Comparison of ENCODE assay signal across 21 cellular contexts in the genomic region with DNA sequence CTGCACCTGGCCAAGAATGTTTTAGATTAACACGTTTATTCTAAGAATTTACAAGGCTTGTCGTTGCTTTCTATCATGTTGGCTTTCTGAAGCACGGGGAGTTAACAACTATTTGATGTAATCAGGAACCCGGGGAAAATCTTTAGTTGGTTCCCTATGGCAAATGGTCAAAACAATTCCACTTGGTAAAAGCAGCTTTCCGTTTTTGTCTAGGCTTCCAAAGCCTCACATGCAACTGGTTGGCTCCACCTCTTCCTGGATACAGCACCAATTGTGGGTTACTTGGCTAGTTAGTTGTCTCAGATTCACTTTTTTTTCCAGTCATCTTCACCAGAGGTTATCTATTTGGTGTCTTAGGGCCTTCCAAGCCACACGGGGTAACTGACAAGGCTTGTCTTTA. TPM values are rescaled to one million over a fixed set of nuclear protein-coding genes. Genes with fewer than 3 reads are reported as not detected.
"Had no signal": no experiment of that assay in that cellular context is flagged by ENCODE, and none has a peak within 500 bp of the region (broad histone marks: within the 10 kb centered on the region; RNA-seq: fewer than 3 reads in every experiment).

No MANE protein-coding gene starts in this region.

- ATAC-seq: body of pancreas; gastrocnemius medialis; natural killer cell; stimulated activated effector memory CD8-positive, alpha-beta T cell treated with anti-CD3 and anti-CD28 coated beads, Interleukin-12 subunit alpha, Interleukin-12 subunit beta, amount 100 ng/mL, for 72 hours had no signal

- H3K36me3 Mint-ChIP-seq: activated CD4-positive, alpha-beta memory T cell treated with anti-CD3 and anti-CD28 coated beads for 36 hours; activated naive CD4-positive, alpha-beta T cell treated with anti-CD3 and anti-CD28 coated beads, Interleukin-2, amount 50 U/mL, for 24 hours; natural killer cell had no signal

- H3K4me3 Mint-ChIP-seq: activated B cell treated with CpG ODN at 0.5 μM for 24 hours; activated CD4-positive, alpha-beta memory T cell treated with anti-CD3 and anti-CD28 coated beads for 36 hours; activated CD4-positive, alpha-beta T cell treated with anti-CD3 and anti-CD28 coated beads for 36 hours; activated naive CD4-positive, alpha-beta T cell treated with anti-CD3 and anti-CD28 coated beads, Interleukin-2, amount 50 U/mL, for 24 hours; activated T-helper 1 cell treated with anti-CD3 and anti-CD28 coated beads, Interleukin-12 subunit alpha, Interleukin-12 subunit beta, Interleukin-2, Interleukin-4 antibody, amounts not matched to agents 30 ng/mL and 10 ng/mL and 1 ng/mL, durations not matched to agents 14 hours and 24 hours and 36 hours; natural killer cell; stimulated activated effector memory CD8-positive, alpha-beta T cell treated with anti-CD3 and anti-CD28 coated beads, Interleukin-12 subunit alpha, Interleukin-12 subunit beta, amount 100 ng/mL, for 72 hours; stimulated activated naive CD8-positive, alpha-beta T cell treated with anti-CD3 and anti-CD28 coated beads, Interleukin-15, amount 100 ng/mL, for 72 hours; T-helper 1 cell treated with Interleukin-12 subunit alpha and Interleukin-12 subunit beta and Interleukin-4 antibody, amounts not matched to agents 30 μg/mL and 1 μg/mL, for 36 hours had no signal

- H3K27ac ChIP-seq: body of pancreas, cardiac muscle cell, gastrocnemius medialis, left lung, right lobe of liver, skin epidermis, tibial nerve had no signal

- DNase-seq: activated B cell treated with CpG ODN at 0.5 μM for 24 hours; activated gamma-delta T cell; gastrocnemius medialis; natural killer cell; posterior cingulate gyrus; right lobe of liver; stimulated activated CD4-positive, alpha-beta T cell treated with anti-CD3 and anti-CD28 coated beads, Interleukin-2, amount 100 ng/mL, for 24 hours; T1000 had no signal

- H3K9me3 ChIP-seq: body of pancreas, gastrocnemius medialis, left lung, right lobe of liver, tibial nerve had no signal

- H3K27me3 ChIP-seq: cardiac muscle cell had no signal

- H3K4me1 ChIP-seq: gastrocnemius medialis, right lobe of liver had no signal

- H3K36me3 ChIP-seq: cardiac muscle cell, gastrocnemius medialis, left lung, right lobe of liver, tibial nerve had no signal

- H3K4me3 ChIP-seq: body of pancreas, cardiac muscle cell, gastrocnemius medialis, left lung, lung, right lobe of liver, skin epidermis, tibial nerve had no signal

- H3K27ac Mint-ChIP-seq: activated B cell treated with CpG ODN at 0.5 μM for 24 hours; activated CD4-positive, alpha-beta memory T cell treated with anti-CD3 and anti-CD28 coated beads for 36 hours; activated CD4-positive, alpha-beta T cell treated with anti-CD3 and anti-CD28 coated beads for 36 hours; activated naive CD4-positive, alpha-beta T cell treated with anti-CD3 and anti-CD28 coated beads, Interleukin-2, amount 50 U/mL, for 24 hours; activated T-helper 1 cell treated with anti-CD3 and anti-CD28 coated beads, Interleukin-12 subunit alpha, Interleukin-12 subunit beta, Interleukin-2, Interleukin-4 antibody, amounts not matched to agents 30 ng/mL and 10 ng/mL and 1 ng/mL, durations not matched to agents 14 hours and 24 hours and 36 hours; natural killer cell; stimulated activated effector memory CD8-positive, alpha-beta T cell treated with anti-CD3 and anti-CD28 coated beads, Interleukin-12 subunit alpha, Interleukin-12 subunit beta, amount 100 ng/mL, for 72 hours; stimulated activated naive CD8-positive, alpha-beta T cell treated with anti-CD3 and anti-CD28 coated beads, Interleukin-15, amount 100 ng/mL, for 72 hours; T-helper 1 cell treated with Interleukin-12 subunit alpha and Interleukin-12 subunit beta and Interleukin-4 antibody, amounts not matched to agents 30 μg/mL and 1 μg/mL, for 36 hours had no signal

- H3K9me3 Mint-ChIP-seq: activated B cell treated with CpG ODN at 0.5 μM for 24 hours; activated CD4-positive, alpha-beta memory T cell treated with anti-CD3 and anti-CD28 coated beads for 36 hours; activated naive CD4-positive, alpha-beta T cell treated with anti-CD3 and anti-CD28 coated beads, Interleukin-2, amount 50 U/mL, for 24 hours; activated T-helper 1 cell treated with anti-CD3 and anti-CD28 coated beads, Interleukin-12 subunit alpha, Interleukin-12 subunit beta, Interleukin-2, Interleukin-4 antibody, amounts not matched to agents 30 ng/mL and 10 ng/mL and 1 ng/mL, durations not matched to agents 14 hours and 24 hours and 36 hours; natural killer cell; stimulated activated effector memory CD8-positive, alpha-beta T cell treated with anti-CD3 and anti-CD28 coated beads, Interleukin-12 subunit alpha, Interleukin-12 subunit beta, amount 100 ng/mL, for 72 hours; stimulated activated naive CD8-positive, alpha-beta T cell treated with anti-CD3 and anti-CD28 coated beads, Interleukin-15, amount 100 ng/mL, for 72 hours; T-helper 1 cell treated with Interleukin-12 subunit alpha and Interleukin-12 subunit beta and Interleukin-4 antibody, amounts not matched to agents 30 μg/mL and 1 μg/mL, for 36 hours had no signal

- H3K4me1 Mint-ChIP-seq: natural killer cell; stimulated activated effector memory CD8-positive, alpha-beta T cell treated with anti-CD3 and anti-CD28 coated beads, Interleukin-12 subunit alpha, Interleukin-12 subunit beta, amount 100 ng/mL, for 72 hours had no signal

RNA-seq across cellular contexts. Expression of gene COLEC12, which starts 2.8 kb away (rescaled TPM):
- total RNA-seq: activated B cell treated with CpG ODN at 0.5 μM for 24 hours; activated CD4-positive, alpha-beta memory T cell treated with anti-CD3 and anti-CD28 coated beads for 36 hours; activated CD4-positive, alpha-beta T cell treated with anti-CD3 and anti-CD28 coated beads for 36 hours; activated T-helper 1 cell treated with anti-CD3 and anti-CD28 coated beads, Interleukin-12 subunit alpha, Interleukin-12 subunit beta, Interleukin-2, Interleukin-4 antibody, amounts not matched to agents 30 ng/mL and 10 ng/mL and 1 ng/mL, durations not matched to agents 14 hours and 24 hours and 36 hours; natural killer cell had no signal
